ENCODE assay signal across 1 cellular context in the genomic region with DNA sequence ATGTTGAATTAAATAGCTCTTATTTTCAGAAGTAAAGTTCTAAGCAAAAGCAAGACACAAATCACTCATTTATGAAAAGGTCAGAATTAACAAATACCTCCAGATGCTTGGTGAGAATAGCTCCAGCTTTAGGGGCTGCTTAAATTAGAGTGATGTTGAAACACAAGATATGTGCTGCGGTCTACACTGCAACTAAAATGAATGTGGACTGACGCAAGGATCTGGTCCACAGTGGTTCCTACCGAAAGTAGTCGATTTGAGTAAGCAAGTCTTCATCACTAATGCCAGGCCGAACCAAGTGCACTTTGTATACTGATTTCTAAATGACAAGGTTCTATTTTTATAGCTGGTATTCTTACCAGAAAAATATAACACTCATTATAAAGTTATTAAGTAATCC.
TF ChIP-seq lines count a peak whose summit lies in the region.

No MANE protein-coding gene starts in this region.

TF ChIP-seq in GM23338, 12 proteins besides CTCF, POLR2A, EP300 and RAD21 (continued from another document):
- TF ChIP-seq, protein P1, sequence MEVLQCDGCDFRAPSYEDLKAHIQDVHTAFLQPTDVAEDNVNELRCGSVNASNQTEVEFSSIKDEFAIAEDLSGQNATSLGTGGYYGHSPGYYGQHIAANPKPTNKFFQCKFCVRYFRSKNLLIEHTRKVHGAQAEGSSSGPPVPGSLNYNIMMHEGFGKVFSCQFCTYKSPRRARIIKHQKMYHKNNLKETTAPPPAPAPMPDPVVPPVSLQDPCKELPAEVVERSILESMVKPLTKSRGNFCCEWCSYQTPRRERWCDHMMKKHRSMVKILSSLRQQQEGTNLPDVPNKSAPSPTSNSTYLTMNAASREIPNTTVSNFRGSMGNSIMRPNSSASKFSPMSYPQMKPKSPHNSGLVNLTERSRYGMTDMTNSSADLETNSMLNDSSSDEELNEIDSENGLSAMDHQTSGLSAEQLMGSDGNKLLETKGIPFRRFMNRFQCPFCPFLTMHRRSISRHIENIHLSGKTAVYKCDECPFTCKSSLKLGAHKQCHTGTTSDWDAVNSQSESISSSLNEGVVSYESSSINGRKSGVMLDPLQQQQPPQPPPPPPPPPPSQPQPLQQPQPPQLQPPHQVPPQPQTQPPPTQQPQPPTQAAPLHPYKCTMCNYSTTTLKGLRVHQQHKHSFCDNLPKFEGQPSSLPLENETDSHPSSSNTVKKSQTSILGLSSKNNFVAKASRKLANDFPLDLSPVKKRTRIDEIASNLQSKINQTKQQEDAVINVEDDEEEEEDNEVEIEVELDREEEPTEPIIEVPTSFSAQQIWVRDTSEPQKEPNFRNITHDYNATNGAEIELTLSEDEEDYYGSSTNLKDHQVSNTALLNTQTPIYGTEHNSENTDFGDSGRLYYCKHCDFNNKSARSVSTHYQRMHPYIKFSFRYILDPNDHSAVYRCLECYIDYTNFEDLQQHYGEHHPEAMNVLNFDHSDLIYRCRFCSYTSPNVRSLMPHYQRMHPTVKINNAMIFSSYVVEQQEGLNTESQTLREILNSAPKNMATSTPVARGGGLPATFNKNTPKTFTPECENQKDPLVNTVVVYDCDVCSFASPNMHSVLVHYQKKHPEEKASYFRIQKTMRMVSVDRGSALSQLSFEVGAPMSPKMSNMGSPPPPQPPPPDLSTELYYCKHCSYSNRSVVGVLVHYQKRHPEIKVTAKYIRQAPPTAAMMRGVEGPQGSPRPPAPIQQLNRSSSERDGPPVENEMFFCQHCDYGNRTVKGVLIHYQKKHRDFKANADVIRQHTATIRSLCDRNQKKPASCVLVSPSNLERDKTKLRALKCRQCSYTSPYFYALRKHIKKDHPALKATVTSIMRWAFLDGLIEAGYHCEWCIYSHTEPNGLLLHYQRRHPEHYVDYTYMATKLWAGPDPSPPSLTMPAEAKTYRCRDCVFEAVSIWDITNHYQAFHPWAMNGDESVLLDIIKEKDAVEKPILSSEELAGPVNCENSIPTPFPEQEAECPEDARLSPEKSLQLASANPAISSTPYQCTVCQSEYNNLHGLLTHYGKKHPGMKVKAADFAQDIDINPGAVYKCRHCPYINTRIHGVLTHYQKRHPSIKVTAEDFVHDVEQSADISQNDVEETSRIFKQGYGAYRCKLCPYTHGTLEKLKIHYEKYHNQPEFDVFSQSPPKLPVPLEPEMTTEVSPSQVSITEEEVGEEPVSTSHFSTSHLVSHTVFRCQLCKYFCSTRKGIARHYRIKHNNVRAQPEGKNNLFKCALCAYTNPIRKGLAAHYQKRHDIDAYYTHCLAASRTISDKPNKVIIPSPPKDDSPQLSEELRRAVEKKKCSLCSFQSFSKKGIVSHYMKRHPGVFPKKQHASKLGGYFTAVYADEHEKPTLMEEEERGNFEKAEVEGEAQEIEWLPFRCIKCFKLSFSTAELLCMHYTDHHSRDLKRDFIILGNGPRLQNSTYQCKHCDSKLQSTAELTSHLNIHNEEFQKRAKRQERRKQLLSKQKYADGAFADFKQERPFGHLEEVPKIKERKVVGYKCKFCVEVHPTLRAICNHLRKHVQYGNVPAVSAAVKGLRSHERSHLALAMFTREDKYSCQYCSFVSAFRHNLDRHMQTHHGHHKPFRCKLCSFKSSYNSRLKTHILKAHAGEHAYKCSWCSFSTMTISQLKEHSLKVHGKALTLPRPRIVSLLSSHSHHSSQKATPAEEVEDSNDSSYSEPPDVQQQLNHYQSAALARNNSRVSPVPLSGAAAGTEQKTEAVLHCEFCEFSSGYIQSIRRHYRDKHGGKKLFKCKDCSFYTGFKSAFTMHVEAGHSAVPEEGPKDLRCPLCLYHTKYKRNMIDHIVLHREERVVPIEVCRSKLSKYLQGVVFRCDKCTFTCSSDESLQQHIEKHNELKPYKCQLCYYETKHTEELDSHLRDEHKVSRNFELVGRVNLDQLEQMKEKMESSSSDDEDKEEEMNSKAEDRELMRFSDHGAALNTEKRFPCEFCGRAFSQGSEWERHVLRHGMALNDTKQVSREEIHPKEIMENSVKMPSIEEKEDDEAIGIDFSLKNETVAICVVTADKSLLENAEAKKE (CRISPR knock-in tag; IDR thresholded peaks at IDR 0.05): no peak
- TF ChIP-seq ETS1 (IDR thresholded peaks at IDR 0.05) (no peak), ZNF114 (CRISPR knock-in tag; IDR thresholded peaks at IDR 0.05) (no peak), NANOG (IDR thresholded peaks at IDR 0.05; ENCODE audit: borderline replicate concordance) (no peak), ZNF331 (CRISPR knock-in tag; IDR thresholded peaks at IDR 0.05; ENCODE audit: low read depth) (no peak), EZH2 (IDR thresholded peaks at IDR 0.05; ENCODE audit: low read depth, unreplicated experiment) (no peak), CREB1 (CRISPR knock-in tag; IDR thresholded peaks at IDR 0.05; ENCODE audit: low read depth) (no peak), EZH2phosphoT487 (IDR thresholded peaks at IDR 0.05; ENCODE audit: unreplicated experiment) (no peak), POLR2AphosphoS5 (IDR thresholded peaks at IDR 0.05; ENCODE audit: low read depth) (no peak)
TF ChIP-seq in GM23338: peak in this region for 0.
